In the genomic region with DNA sequence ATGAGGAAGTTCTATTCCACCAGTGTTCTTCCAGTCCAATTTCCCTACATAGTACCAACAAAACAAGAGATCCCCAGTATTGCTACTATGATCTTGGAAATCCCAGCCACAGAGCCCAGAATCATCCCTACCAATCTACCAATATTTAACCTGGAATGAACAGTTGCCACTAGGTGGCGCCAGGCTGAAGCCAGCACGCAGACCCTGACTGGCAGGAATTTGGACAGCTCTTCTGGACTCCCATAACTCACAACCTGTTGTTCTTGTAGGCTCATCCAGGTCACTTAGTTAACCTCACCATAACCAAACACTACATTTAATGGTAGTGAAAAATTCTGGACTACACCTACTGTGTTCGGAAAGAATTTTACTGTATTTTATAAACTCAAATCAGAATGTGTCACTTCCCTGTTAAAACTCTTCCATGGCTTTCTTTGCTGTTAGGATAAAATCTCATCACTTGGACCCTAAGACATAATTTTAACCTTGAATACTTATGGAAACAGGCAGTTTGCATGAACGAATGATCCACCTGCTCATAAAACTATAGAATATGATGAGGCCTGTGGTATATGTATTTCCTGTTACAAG, we compare ENCODE assay signal across 8 cellular contexts.
DNase-seq lines count a peak whose midpoint lies in the region; ATAC-seq, FAIRE-seq and TF ChIP-seq lines count a peak whose summit lies in the region.

No MANE protein-coding gene starts in this region.

- peak; percentile 94 for TF ChIP-seq CTCF in brain microvascular endothelial cell (IDR thresholded peaks at IDR 0.05; ENCODE audit: low read depth, low read length, missing control alignments)

- H3K27me3 Mint-ChIP-seq in T-helper 2 cell treated with Interferon-gamma antibody and Interleukin-4, amounts not matched to agents 5 μg/mL and 100 μg/mL, for 36 hours (ENCODE audit: low read depth), result no peaks in the 10 kb centered on the region

- H3K36me3 ChIP-seq in brain microvascular endothelial cell (replicated peaks), result no peaks in the 10 kb centered on the region

- no peaks in the 10 kb centered on the region for H3K9me3 Mint-ChIP-seq in T-helper 2 cell treated with Interferon-gamma antibody and Interleukin-4, amounts not matched to agents 5 μg/mL and 100 μg/mL, for 36 hours

- H3K27ac ChIP-seq in brain microvascular endothelial cell, result no peak overlapping the region

- peak; percentile 84 for ATAC-seq in HG02678 (IDR thresholded peaks at IDR 0.05; ENCODE audit: unreplicated experiment)

- peak; percentile 92 for FAIRE-seq in islet of Langerhans (lab: Jason Lieb, UNC)

- H3K4me3 ChIP-seq in brain microvascular endothelial cell (ENCODE audit: low read depth, low read length), result no peak overlapping the region

- H3K4me1 Mint-ChIP-seq in T-helper 2 cell treated with Interferon-gamma antibody and Interleukin-4, amounts not matched to agents 5 μg/mL and 100 μg/mL, for 36 hours (ENCODE audit: low read depth), result no peaks in the 10 kb centered on the region

- DNase-seq in SIG-M5 treated with dmso at 0.1 percent for 504 hours (lab: John Stamatoyannopoulos, UW; ENCODE audit: unreplicated experiment) (peak; percentile 53), SIG-M5 (lab: John Stamatoyannopoulos, UW) (no peak), NCI-H1436 (lab: John Stamatoyannopoulos, UW) (peak; percentile 64), brain microvascular endothelial cell (peak; percentile 69)
- peak; percentile 38 for DNase-seq in T-helper 2 cell treated with Interferon-gamma antibody and Interleukin-4, amounts not matched to agents 5 μg/mL and 100 μg/mL, for 36 hours (ENCODE audit: low spot score)
- peak; percentile 8 for DNase-seq in stimulated activated CD4-positive, alpha-beta T cell treated with anti-CD3 and anti-CD28 coated beads, Interleukin-2, amount 100 ng/mL, for 4 hours (ENCODE audit: low read depth)

- in situ Hi-C loops in brain microvascular endothelial cell (cut with HindIII; ENCODE audit: low pct_ligation_motif_present, low sequenced_read_pairs), result no loop called here

- no peaks in the 10 kb centered on the region for H3K27me3 ChIP-seq in brain microvascular endothelial cell (replicated peaks)

- H3K4me3 Mint-ChIP-seq in T-helper 2 cell treated with Interferon-gamma antibody and Interleukin-4, amounts not matched to agents 5 μg/mL and 100 μg/mL, for 36 hours, result no peak overlapping the region

- H3K36me3 Mint-ChIP-seq in T-helper 2 cell treated with Interferon-gamma antibody and Interleukin-4, amounts not matched to agents 5 μg/mL and 100 μg/mL, for 36 hours (ENCODE audit: low read depth), result no peaks in the 10 kb centered on the region

- H3K27ac Mint-ChIP-seq in T-helper 2 cell treated with Interferon-gamma antibody and Interleukin-4, amounts not matched to agents 5 μg/mL and 100 μg/mL, for 36 hours, result no peak overlapping the region
